In genomic region chr7:157568071-157568784, GRCh38 we compare ENCODE assay signal across 7 cellular contexts.
A peak's percentile ranks its signal among the peaks of the same experiment; 100 is the strongest.
DNase-seq lines count a peak whose midpoint lies in the region; ATAC-seq and TF ChIP-seq lines count a peak whose summit lies in the region.

No MANE protein-coding gene starts in this region.

- H3K36me3 Mint-ChIP-seq in activated naive CD8-positive, alpha-beta T cell treated with anti-CD3 and anti-CD28 coated beads, Interleukin-2, amount 50 U/mL, for 24 hours (ENCODE audit: low read depth), result no peaks in the 10 kb centered on the region

- DNase-seq in activated naive CD8-positive, alpha-beta T cell treated with anti-CD3 and anti-CD28 coated beads, Interleukin-2, amount 50 U/mL, for 24 hours, result no peak
- DNase-seq in kidney epithelial cell (ENCODE audit: low read depth) (no peak), substantia nigra (lab: John Stamatoyannopoulos, UW) (no peak), DMS153 (lab: John Stamatoyannopoulos, UW) (no peak), hippocampal formation (lab: John Stamatoyannopoulos, UW) (no peak)

- TF ChIP-seq CTCF in kidney epithelial cell (IDR thresholded peaks at IDR 0.05; ENCODE audit: insufficient read depth, low read length, poor library complexity, severe bottlenecking), result no peak

- no peaks in the 10 kb centered on the region for H3K36me3 ChIP-seq in kidney epithelial cell (ENCODE audit: control insufficient read depth, insufficient read depth, low read length)

- H3K27ac ChIP-seq in substantia nigra (ENCODE audit: low read depth, low read length, poor library complexity, severe bottlenecking), result peak overlapping the region; percentile 21

- peak overlapping the region; percentile 49 for H3K4me3 ChIP-seq in kidney epithelial cell (ENCODE audit: low read depth, low read length)

- H3K4me3 Mint-ChIP-seq in activated naive CD8-positive, alpha-beta T cell treated with anti-CD3 and anti-CD28 coated beads, Interleukin-2, amount 50 U/mL, for 24 hours, result peak overlapping the region; percentile 88

- no peaks in the 10 kb centered on the region for H3K27me3 ChIP-seq in kidney epithelial cell (ENCODE audit: control insufficient read depth, insufficient read depth, low read length)

- ATAC-seq in HG02970 (IDR thresholded peaks at IDR 0.05; ENCODE audit: low FRiP score, unreplicated experiment) (peak; percentile 13), GM21825 (IDR thresholded peaks at IDR 0.05; ENCODE audit: unreplicated experiment) (no peak)
- no peak for ATAC-seq in activated naive CD8-positive, alpha-beta T cell treated with anti-CD3 and anti-CD28 coated beads, Interleukin-2, amount 50 U/mL, for 24 hours

- peak overlapping the region; percentile 81 for H3K27ac Mint-ChIP-seq in activated naive CD8-positive, alpha-beta T cell treated with anti-CD3 and anti-CD28 coated beads, Interleukin-2, amount 50 U/mL, for 24 hours

- H3K9me3 Mint-ChIP-seq in activated naive CD8-positive, alpha-beta T cell treated with anti-CD3 and anti-CD28 coated beads, Interleukin-2, amount 50 U/mL, for 24 hours, result no peaks in the 10 kb centered on the region

- H3K27me3 Mint-ChIP-seq in activated naive CD8-positive, alpha-beta T cell treated with anti-CD3 and anti-CD28 coated beads, Interleukin-2, amount 50 U/mL, for 24 hours, result peaks cover 2% of the 10 kb centered on the region

- peaks cover 39% of the 10 kb centered on the region for H3K4me1 Mint-ChIP-seq in activated naive CD8-positive, alpha-beta T cell treated with anti-CD3 and anti-CD28 coated beads, Interleukin-2, amount 50 U/mL, for 24 hours
